ENCODE assay signal across 1 cellular context in genomic region chr4:4395849-4396627, GRCh38.
TF ChIP-seq lines count a peak whose summit lies in the region.

No MANE protein-coding gene starts in this region.

TF ChIP-seq in K562, 482 proteins besides CTCF, POLR2A, EP300 and RAD21 (continued from another document and continues in another):
- TF ChIP-seq PKNOX1 (IDR thresholded peaks at IDR 0.05), result peak; percentile 14; the same call in 1 of the 2 replicates
- no peak for TF ChIP-seq ZNF512 (tag; IDR thresholded peaks at IDR 0.05)
- TF ChIP-seq E4F1 (CRISPR knock-in tag; IDR thresholded peaks at IDR 0.05; ENCODE audit: borderline replicate concordance), result no peak
- no peak for TF ChIP-seq ZNF407 (IDR thresholded peaks at IDR 0.05; ENCODE audit: low read depth)
- TF ChIP-seq ZNF318 (IDR thresholded peaks at IDR 0.05; ENCODE audit: borderline replicate concordance in 1 of 2, low read depth in 1 of 2), result no peak
- TF ChIP-seq GMEB1 (CRISPR knock-in tag; IDR thresholded peaks at IDR 0.05), result no peak
- TF ChIP-seq MNT (conservative IDR thresholded peaks at IDR 0.05), result no peak
- no peak for TF ChIP-seq HDAC2 (IDR thresholded peaks at IDR 0.05)
- no peak for TF ChIP-seq JUNB (CRISPR knock-in tag; conservative IDR thresholded peaks at IDR 0.05)
- no peak for TF ChIP-seq YBX1 (IDR thresholded peaks at IDR 0.05)
- TF ChIP-seq MXD1 (CRISPR knock-in tag; IDR thresholded peaks at IDR 0.05; ENCODE audit: borderline replicate concordance, poor library complexity, severe bottlenecking), result no peak
- TF ChIP-seq CBX3 (IDR thresholded peaks at IDR 0.05; ENCODE audit: borderline replicate concordance in 1 of 2, low read length in 2 of 2), result no peak
- TF ChIP-seq ZBTB49 (CRISPR knock-in tag; IDR thresholded peaks at IDR 0.05; ENCODE audit: borderline replicate concordance), result no peak
- no peak for TF ChIP-seq CREB3 (tag; conservative IDR thresholded peaks at IDR 0.05; ENCODE audit: low read depth)
- no peak for TF ChIP-seq TAF9B (IDR thresholded peaks at IDR 0.05; ENCODE audit: partially characterized antibody)
